In the genomic region with DNA sequence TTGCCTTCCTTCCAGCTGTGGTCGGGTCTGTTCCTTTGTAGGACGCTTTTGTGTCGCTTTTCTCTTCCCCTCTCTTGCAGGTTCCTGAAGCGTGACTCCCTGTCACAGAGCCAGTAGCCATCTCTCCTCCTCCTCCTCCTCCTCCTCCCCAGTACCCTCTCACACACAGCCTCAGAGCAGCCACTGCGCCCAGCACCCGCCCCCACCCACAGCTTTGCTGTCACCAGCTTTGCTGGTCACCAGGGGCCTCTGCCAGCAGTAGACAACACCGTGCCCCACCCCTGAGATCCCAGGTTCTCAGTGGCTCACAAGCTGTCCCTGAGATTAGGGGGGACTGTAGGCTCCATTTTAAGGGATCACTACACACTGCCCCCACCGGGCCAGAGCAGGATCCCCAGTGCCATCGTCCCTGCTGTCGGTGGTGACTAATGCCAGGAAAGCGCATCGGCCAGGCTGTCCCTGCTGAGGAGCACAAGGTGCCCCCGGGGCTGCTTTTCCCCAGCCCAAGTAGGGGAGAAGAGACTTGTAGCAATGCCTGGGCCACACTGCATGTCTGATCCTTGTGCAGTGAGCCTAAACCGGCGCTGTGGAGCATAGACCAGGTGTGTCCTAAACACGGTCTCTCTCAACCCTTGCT, we compare ENCODE assay signal across 1 cellular context.
TF ChIP-seq lines count a peak whose summit lies in the region.

No MANE protein-coding gene starts in this region.

TF ChIP-seq in H1, 55 proteins besides CTCF, POLR2A, EP300 and RAD21:
- TF ChIP-seq YY1 (IDR thresholded peaks at IDR 0.05; ENCODE audit: low read depth, low read length) (0 out of 2 replicates have a peak, but pooled peaks have one; percentile 28), BRCA1 (IDR thresholded peaks at IDR 0.05; ENCODE audit: low read depth, low read length) (no peak), FOSL1 (IDR thresholded peaks at IDR 0.05; ENCODE audit: insufficient read depth, low read depth, low read length) (no peak), POU5F1 (IDR thresholded peaks at IDR 0.05; ENCODE audit: low read depth, low read length) (no peak), JUN (IDR thresholded peaks at IDR 0.05; ENCODE audit: low read depth, low read length) (no peak)
- TF ChIP-seq, protein P1, sequence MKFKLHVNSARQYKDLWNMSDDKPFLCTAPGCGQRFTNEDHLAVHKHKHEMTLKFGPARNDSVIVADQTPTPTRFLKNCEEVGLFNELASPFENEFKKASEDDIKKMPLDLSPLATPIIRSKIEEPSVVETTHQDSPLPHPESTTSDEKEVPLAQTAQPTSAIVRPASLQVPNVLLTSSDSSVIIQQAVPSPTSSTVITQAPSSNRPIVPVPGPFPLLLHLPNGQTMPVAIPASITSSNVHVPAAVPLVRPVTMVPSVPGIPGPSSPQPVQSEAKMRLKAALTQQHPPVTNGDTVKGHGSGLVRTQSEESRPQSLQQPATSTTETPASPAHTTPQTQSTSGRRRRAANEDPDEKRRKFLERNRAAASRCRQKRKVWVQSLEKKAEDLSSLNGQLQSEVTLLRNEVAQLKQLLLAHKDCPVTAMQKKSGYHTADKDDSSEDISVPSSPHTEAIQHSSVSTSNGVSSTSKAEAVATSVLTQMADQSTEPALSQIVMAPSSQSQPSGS (IDR thresholded peaks at IDR 0.05; ENCODE audit: low read length) = no peak
- TF ChIP-seq, protein P2, sequence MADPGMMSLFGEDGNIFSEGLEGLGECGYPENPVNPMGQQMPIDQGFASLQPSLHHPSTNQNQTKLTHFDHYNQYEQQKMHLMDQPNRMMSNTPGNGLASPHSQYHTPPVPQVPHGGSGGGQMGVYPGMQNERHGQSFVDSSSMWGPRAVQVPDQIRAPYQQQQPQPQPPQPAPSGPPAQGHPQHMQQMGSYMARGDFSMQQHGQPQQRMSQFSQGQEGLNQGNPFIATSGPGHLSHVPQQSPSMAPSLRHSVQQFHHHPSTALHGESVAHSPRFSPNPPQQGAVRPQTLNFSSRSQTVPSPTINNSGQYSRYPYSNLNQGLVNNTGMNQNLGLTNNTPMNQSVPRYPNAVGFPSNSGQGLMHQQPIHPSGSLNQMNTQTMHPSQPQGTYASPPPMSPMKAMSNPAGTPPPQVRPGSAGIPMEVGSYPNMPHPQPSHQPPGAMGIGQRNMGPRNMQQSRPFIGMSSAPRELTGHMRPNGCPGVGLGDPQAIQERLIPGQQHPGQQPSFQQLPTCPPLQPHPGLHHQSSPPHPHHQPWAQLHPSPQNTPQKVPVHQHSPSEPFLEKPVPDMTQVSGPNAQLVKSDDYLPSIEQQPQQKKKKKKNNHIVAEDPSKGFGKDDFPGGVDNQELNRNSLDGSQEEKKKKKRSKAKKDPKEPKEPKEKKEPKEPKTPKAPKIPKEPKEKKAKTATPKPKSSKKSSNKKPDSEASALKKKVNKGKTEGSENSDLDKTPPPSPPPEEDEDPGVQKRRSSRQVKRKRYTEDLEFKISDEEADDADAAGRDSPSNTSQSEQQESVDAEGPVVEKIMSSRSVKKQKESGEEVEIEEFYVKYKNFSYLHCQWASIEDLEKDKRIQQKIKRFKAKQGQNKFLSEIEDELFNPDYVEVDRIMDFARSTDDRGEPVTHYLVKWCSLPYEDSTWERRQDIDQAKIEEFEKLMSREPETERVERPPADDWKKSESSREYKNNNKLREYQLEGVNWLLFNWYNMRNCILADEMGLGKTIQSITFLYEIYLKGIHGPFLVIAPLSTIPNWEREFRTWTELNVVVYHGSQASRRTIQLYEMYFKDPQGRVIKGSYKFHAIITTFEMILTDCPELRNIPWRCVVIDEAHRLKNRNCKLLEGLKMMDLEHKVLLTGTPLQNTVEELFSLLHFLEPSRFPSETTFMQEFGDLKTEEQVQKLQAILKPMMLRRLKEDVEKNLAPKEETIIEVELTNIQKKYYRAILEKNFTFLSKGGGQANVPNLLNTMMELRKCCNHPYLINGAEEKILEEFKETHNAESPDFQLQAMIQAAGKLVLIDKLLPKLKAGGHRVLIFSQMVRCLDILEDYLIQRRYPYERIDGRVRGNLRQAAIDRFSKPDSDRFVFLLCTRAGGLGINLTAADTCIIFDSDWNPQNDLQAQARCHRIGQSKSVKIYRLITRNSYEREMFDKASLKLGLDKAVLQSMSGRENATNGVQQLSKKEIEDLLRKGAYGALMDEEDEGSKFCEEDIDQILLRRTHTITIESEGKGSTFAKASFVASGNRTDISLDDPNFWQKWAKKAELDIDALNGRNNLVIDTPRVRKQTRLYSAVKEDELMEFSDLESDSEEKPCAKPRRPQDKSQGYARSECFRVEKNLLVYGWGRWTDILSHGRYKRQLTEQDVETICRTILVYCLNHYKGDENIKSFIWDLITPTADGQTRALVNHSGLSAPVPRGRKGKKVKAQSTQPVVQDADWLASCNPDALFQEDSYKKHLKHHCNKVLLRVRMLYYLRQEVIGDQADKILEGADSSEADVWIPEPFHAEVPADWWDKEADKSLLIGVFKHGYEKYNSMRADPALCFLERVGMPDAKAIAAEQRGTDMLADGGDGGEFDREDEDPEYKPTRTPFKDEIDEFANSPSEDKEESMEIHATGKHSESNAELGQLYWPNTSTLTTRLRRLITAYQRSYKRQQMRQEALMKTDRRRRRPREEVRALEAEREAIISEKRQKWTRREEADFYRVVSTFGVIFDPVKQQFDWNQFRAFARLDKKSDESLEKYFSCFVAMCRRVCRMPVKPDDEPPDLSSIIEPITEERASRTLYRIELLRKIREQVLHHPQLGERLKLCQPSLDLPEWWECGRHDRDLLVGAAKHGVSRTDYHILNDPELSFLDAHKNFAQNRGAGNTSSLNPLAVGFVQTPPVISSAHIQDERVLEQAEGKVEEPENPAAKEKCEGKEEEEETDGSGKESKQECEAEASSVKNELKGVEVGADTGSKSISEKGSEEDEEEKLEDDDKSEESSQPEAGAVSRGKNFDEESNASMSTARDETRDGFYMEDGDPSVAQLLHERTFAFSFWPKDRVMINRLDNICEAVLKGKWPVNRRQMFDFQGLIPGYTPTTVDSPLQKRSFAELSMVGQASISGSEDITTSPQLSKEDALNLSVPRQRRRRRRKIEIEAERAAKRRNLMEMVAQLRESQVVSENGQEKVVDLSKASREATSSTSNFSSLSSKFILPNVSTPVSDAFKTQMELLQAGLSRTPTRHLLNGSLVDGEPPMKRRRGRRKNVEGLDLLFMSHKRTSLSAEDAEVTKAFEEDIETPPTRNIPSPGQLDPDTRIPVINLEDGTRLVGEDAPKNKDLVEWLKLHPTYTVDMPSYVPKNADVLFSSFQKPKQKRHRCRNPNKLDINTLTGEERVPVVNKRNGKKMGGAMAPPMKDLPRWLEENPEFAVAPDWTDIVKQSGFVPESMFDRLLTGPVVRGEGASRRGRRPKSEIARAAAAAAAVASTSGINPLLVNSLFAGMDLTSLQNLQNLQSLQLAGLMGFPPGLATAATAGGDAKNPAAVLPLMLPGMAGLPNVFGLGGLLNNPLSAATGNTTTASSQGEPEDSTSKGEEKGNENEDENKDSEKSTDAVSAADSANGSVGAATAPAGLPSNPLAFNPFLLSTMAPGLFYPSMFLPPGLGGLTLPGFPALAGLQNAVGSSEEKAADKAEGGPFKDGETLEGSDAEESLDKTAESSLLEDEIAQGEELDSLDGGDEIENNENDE (IDR thresholded peaks at IDR 0.05; ENCODE audit: insufficient replicate concordance, low read length) = no peak
TF ChIP-seq in H1: peak in this region for 1.
